In genomic region chr3:11655188-11655928, GRCh38 we compare ENCODE assay signal across 9 cellular contexts. TPM values are rescaled to one million over a fixed set of nuclear protein-coding genes. Genes with fewer than 3 reads are reported as not detected.
DNase-seq lines count a peak whose midpoint lies in the region; TF ChIP-seq lines count a peak whose summit lies in the region.
"Had no signal": no experiment of that assay in that cellular context is flagged by ENCODE, and none has a peak within 500 bp of the region (broad histone marks: within the 10 kb centered on the region; RNA-seq: fewer than 3 reads in every experiment).

No MANE protein-coding gene starts in this region.

- peaks cover 4% of the 10 kb centered on the region for H3F3A ChIP-seq in neural progenitor cell (ENCODE audit: low read depth)

- TF ChIP-seq CTCF in LNCAP (IDR thresholded peaks at IDR 0.05), result 0 out of 2 replicates have a peak, but pooled peaks have one; percentile 21
- TF ChIP-seq CTCF in brain (conservative IDR thresholded peaks at IDR 0.05), result peak; percentile 53 to 72
- peak; percentile 66 for TF ChIP-seq CTCF in neural progenitor cell (IDR thresholded peaks at IDR 0.05)

- H3K79me2 ChIP-seq in neural progenitor cell (ENCODE audit: low read depth), result no peaks in the 10 kb centered on the region

- H4K20me1 ChIP-seq in neural progenitor cell (ENCODE audit: low read depth), result peaks cover 10% of the 10 kb centered on the region

- H3K4me3 Mint-ChIP-seq in brain (no peak overlapping the region), neural progenitor cell (no peak overlapping the region)

- no peak overlapping the region for H3K4me3 ChIP-seq in neural progenitor cell

- no peaks in the 10 kb centered on the region for H3K36me3 ChIP-seq in neural progenitor cell

- H3K27me3 ChIP-seq in neural progenitor cell, result no peaks in the 10 kb centered on the region

- DNase-seq in NCI-H82 (lab: John Stamatoyannopoulos, UW) (peak; percentile 77), NCI-H82 treated with DMSO at 0.1 percent for 48 hours (lab: John Stamatoyannopoulos, UW; ENCODE audit: unreplicated experiment) (no peak), neural progenitor cell (ENCODE audit: low spot score) (peak; percentile 61), NCI-H1436 treated with DMSO at 0.1 percent for 48 hours (lab: John Stamatoyannopoulos, UW) (no peak)
- DNase-seq in stimulated activated CD4-positive, alpha-beta T cell treated with anti-CD3 and anti-CD28 coated beads, Interleukin-1b, Interleukin-23, amount 100 ng/mL, for 48 hours, result no peak
- DNase-seq in stimulated activated CD4-positive, alpha-beta T cell treated with anti-CD3 and anti-CD28 coated beads, Interleukin-2, amount 100 ng/mL, for 24 hours, result no peak
- DNase-seq: DMS153 had no signal

- H3K27ac ChIP-seq in neural progenitor cell, result no peak overlapping the region

- H3K9me3 ChIP-seq in neural progenitor cell (ENCODE audit: low read depth), result no peaks in the 10 kb centered on the region

- peak overlapping the region in 3 of 5 experiments; percentile 3 to 14 (median 11) for H3K27ac Mint-ChIP-seq in brain
- H3K27ac Mint-ChIP-seq in neural progenitor cell, result no peak overlapping the region

- H3K9me3 Mint-ChIP-seq in brain (no peaks in the 10 kb centered on the region), neural progenitor cell (no peaks in the 10 kb centered on the region)

- H3K27me3 Mint-ChIP-seq in brain (no peaks in the 10 kb centered on the region), neural progenitor cell (ENCODE audit: insufficient read depth, low read depth) (peaks cover 3% of the 10 kb centered on the region)

- H2AFZ ChIP-seq in neural progenitor cell (replicated peaks), result no peak overlapping the region

- H3K4me1 Mint-ChIP-seq in brain (peaks cover 41% of the 10 kb centered on the region), neural progenitor cell (peaks cover 25% of the 10 kb centered on the region)

- peaks cover 19% of the 10 kb centered on the region for H3K4me1 ChIP-seq in neural progenitor cell

- no peaks in the 10 kb centered on the region for H3K36me3 Mint-ChIP-seq in brain
- no peaks in the 10 kb centered on the region for H3K36me3 Mint-ChIP-seq in neural progenitor cell

- H3K4me2 ChIP-seq in neural progenitor cell, result no peak overlapping the region

- H3K9ac ChIP-seq in neural progenitor cell, result no peak overlapping the region

RNA-seq across cellular contexts. Expression of gene VGLL4, which starts 11.6 kb away (rescaled TPM):
- polyA plus RNA-seq in brain (ENCODE audit: insufficient read depth, low read depth, low replicate concordance), result 32.4 TPM
- 82.6 and 111 TPM in 2 replicates for total RNA-seq in neural progenitor cell (ENCODE audit: low replicate concordance)

Comparison
In these comparisons a context has a peak if more than half of its experiments do, and no peak if none do; other contexts are left out.
1. DNase-seq: peak in NCI-H82 (single experiment) and neural progenitor cell (single experiment); none in NCI-H82 treated with DMSO at 0.1 percent for 48 hours (single experiment), stimulated activated CD4-positive, alpha-beta T cell treated with anti-CD3 and anti-CD28 coated beads, Interleukin-1b, Interleukin-23, amount 100 ng/mL, for 48 hours (single experiment), NCI-H1436 treated with DMSO at 0.1 percent for 48 hours (single experiment) and stimulated activated CD4-positive, alpha-beta T cell treated with anti-CD3 and anti-CD28 coated beads, Interleukin-2, amount 100 ng/mL, for 24 hours (0 of 2).
2. Peak in every context shown above with its lines, with median percentiles within 50 percentile points of each other: CTCF ChIP-seq.